ENCODE assay signal across 2 cellular contexts in the genomic region with DNA sequence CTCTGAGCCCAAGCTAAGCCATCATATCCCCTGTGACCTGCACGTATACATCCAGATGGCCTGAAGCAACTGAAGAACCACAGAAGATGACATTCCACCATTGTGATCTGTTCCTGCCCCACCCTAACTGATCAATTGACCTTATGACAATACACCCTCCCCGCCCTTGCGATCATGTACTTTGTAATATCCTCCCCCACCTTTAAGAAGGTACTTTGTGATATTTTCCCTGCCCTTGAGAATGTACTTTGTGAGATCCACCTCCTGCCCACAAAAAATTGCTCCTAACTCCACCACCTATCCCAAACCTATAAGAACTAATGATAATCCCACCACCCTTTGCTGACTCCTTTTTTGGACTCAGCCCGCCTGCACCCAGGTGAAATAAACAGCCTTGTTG.
A peak's percentile ranks its signal among the peaks of the same experiment; 100 is the strongest.
TF ChIP-seq lines count a peak whose summit lies in the region.

No MANE protein-coding gene starts in this region.

TF ChIP-seq in HCT116, 20 proteins besides CTCF, POLR2A, EP300 and RAD21:
- TF ChIP-seq CBX3 (IDR thresholded peaks at IDR 0.05; ENCODE audit: low read depth), result peak; percentile 91

TF ChIP-seq in K562, 482 proteins besides CTCF, POLR2A, EP300 and RAD21:
- TF ChIP-seq TRIM24 (IDR thresholded peaks at IDR 0.05), result peak in 1 of 2 experiments; percentile 72; a peak in 2 of 4 replicates
- TF ChIP-seq CBX5 (IDR thresholded peaks at IDR 0.05; ENCODE audit: borderline replicate concordance, low read depth), result peak; percentile 90
- TF ChIP-seq ZNF57 (CRISPR knock-in tag; IDR thresholded peaks at IDR 0.05), result peak; percentile 100
- TF ChIP-seq ZNF280A (IDR thresholded peaks at IDR 0.05; ENCODE audit: low read depth, partially characterized antibody), result peak; percentile 58
- peak; percentile 95 for TF ChIP-seq TRIM28 (IDR thresholded peaks at IDR 0.05)
- TF ChIP-seq CBX3 (IDR thresholded peaks at IDR 0.05; ENCODE audit: borderline replicate concordance in 1 of 2, low read length in 2 of 2), result peak in 1 of 2 experiments; percentile 86; a peak in 2 of 3 replicates
